ENCODE assay signal across 21 cellular contexts in the genomic region with DNA sequence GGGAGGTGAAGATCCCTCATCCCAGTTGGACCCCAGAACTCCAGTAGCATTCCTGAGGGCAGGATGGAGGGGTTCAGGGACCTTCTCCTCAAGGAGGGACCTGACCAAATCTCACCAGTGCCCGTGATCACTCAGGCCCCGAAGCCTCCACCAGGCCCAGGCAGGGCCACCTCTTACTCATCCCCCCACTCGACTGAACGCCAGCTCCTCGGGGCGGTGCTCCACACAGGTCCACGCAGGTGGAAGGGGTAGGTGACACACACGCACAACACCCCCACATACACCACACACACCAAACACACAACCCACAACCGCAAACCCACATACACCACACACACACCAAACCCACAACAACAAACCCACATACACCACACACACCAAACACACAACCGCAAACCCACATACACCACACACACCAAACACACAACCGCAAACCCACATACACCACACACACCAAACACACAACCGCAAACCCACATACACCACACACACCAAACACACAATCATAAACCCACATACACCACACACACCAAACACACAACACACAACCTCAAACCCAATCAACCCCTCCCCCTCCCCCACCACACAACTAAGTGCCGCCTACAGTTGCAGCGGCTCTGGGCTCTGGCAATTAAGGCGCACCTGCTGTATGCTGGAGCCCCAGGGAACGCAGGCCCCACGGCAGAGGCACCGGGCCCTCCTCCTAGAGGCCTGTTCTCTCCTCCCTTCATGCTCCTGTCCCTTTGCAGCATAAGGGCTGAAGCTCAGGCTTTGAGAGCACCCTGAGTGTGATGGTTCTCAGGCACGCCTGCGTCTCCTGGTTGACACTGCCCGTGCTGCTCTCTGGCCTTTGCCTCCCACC.
DNase-seq lines count a peak whose midpoint lies in the region; ATAC-seq and TF ChIP-seq lines count a peak whose summit lies in the region.
"Had no signal": no experiment of that assay in that cellular context is flagged by ENCODE, and none has a peak within 500 bp of the region (broad histone marks: within the 10 kb centered on the region; RNA-seq: fewer than 3 reads in every experiment).

No MANE protein-coding gene starts in this region.

- no peak overlapping the region for H3K4me3 Mint-ChIP-seq in activated CD8-positive, alpha-beta T cell treated with anti-CD3 and anti-CD28 coated beads, Interleukin-2, amount 10 ng/mL, durations not matched to agents 7 days and 5 days
- H3K4me3 Mint-ChIP-seq in activated CD8-positive, alpha-beta T cell treated with anti-CD3 and anti-CD28 coated beads for 36 hours, result no peak overlapping the region
- peak overlapping the region; percentile 1 to 44 for H3K4me3 Mint-ChIP-seq in effector memory CD8-positive, alpha-beta T cell
- H3K4me3 Mint-ChIP-seq in stimulated activated naive B cell treated with anti-CD40 and anti-IgM and Interleukin-4, amounts not matched to agents 10 μg/mL and 1 μg/mL and 100 μg/mL, for 72 hours, result no peak overlapping the region
- H3K4me3 Mint-ChIP-seq: CD14-positive monocyte had no signal

- no peaks in the 10 kb centered on the region for H3K79me2 ChIP-seq in MM.1S (ENCODE audit: low read length)

- H3K4me3 ChIP-seq in MM.1S (ENCODE audit: low read length), result no peak overlapping the region
- H3K4me3 ChIP-seq: GM12878, SJCRH30 had no signal

- H3K9me3 ChIP-seq in MM.1S (replicated peaks; ENCODE audit: insufficient read depth, low read length), result no peaks in the 10 kb centered on the region
- H3K9me3 ChIP-seq: Caco-2, SJCRH30 had no signal

- CTCF ChIA-PET in activated CD8-positive, alpha-beta T cell treated with anti-CD3 and anti-CD28 coated beads, Interleukin-2, amount 10 ng/mL, durations not matched to agents 7 days and 5 days (lab: Charles Lee), result no interaction called here
- CTCF ChIA-PET in activated CD8-positive, alpha-beta T cell treated with anti-CD3 and anti-CD28 coated beads for 36 hours (lab: Charles Lee), result no interaction called here

- peaks cover 32% of the 10 kb centered on the region for H3K4me1 ChIP-seq in MM.1S (ENCODE audit: low read length)
- H3K4me1 ChIP-seq: Caco-2, SJCRH30 had no signal

- H3K9ac ChIP-seq in MM.1S (ENCODE audit: low read length), result no peak overlapping the region

- peak overlapping the region; percentile 81; the same call in 1 of the 2 replicates for H3K27ac ChIP-seq in MM.1S (ENCODE audit: low read length)
- H3K27ac ChIP-seq: SJCRH30 had no signal

- H2AFZ ChIP-seq in MM.1S (ENCODE audit: low read length), result no peak overlapping the region

- H3K4me2 ChIP-seq in MM.1S (ENCODE audit: low read depth, low read length), result no peak overlapping the region

- ATAC-seq in activated CD8-positive, alpha-beta T cell treated with anti-CD3 and anti-CD28 coated beads, Interleukin-2, amount 10 ng/mL, durations not matched to agents 7 days and 5 days, result no peak
- no peak for ATAC-seq in activated CD8-positive, alpha-beta T cell treated with anti-CD3 and anti-CD28 coated beads for 36 hours
- peak; percentile 51 for ATAC-seq in effector memory CD8-positive, alpha-beta T cell (replicated peaks)
- ATAC-seq in stimulated activated naive B cell treated with anti-CD40 and anti-IgM and Interleukin-4, amounts not matched to agents 10 μg/mL and 1 μg/mL and 100 μg/mL, for 72 hours (replicated peaks), result no peak
- ATAC-seq in GM19395 (IDR thresholded peaks at IDR 0.05; ENCODE audit: unreplicated experiment), result no peak
- ATAC-seq: GM12878 had no signal

- intact Hi-C loops in activated CD8-positive, alpha-beta T cell treated with anti-CD3 and anti-CD28 coated beads for 36 hours (cut with micrococcal nuclease), result no loop called here

- peaks cover 70% of the 10 kb centered on the region for H3K27me3 Mint-ChIP-seq in activated CD8-positive, alpha-beta T cell treated with anti-CD3 and anti-CD28 coated beads, Interleukin-2, amount 10 ng/mL, durations not matched to agents 7 days and 5 days (ENCODE audit: low read depth)
- peaks cover 34% of the 10 kb centered on the region for H3K27me3 Mint-ChIP-seq in activated CD8-positive, alpha-beta T cell treated with anti-CD3 and anti-CD28 coated beads for 36 hours
- peaks cover 27 to 65% of the 10 kb centered on the region in 2 donors for H3K27me3 Mint-ChIP-seq in effector memory CD8-positive, alpha-beta T cell
- peaks cover 33 to 46% of the 10 kb centered on the region in 2 donors for H3K27me3 Mint-ChIP-seq in stimulated activated naive B cell treated with anti-CD40 and anti-IgM and Interleukin-4, amounts not matched to agents 10 μg/mL and 1 μg/mL and 100 μg/mL, for 72 hours

- peaks cover 11% of the 10 kb centered on the region; the same call in 1 of the 2 replicates for H3F3A ChIP-seq in MM.1S (ENCODE audit: insufficient read depth, low read length)

- no peak for TF ChIP-seq CTCF in activated CD8-positive, alpha-beta T cell treated with anti-CD3 and anti-CD28 coated beads for 36 hours (IDR thresholded peaks at IDR 0.05)
- TF ChIP-seq CTCF in MM.1S (IDR thresholded peaks at IDR 0.05; ENCODE audit: low read length), result no peak

- no peaks in the 10 kb centered on the region for H3K36me3 Mint-ChIP-seq in activated CD8-positive, alpha-beta T cell treated with anti-CD3 and anti-CD28 coated beads, Interleukin-2, amount 10 ng/mL, durations not matched to agents 7 days and 5 days (ENCODE audit: low read depth)
- H3K36me3 Mint-ChIP-seq in activated CD8-positive, alpha-beta T cell treated with anti-CD3 and anti-CD28 coated beads for 36 hours (ENCODE audit: low read depth), result no peaks in the 10 kb centered on the region
- peaks cover 19% of the 10 kb centered on the region for H3K36me3 Mint-ChIP-seq in effector memory CD8-positive, alpha-beta T cell (ENCODE audit: insufficient read depth)
- H3K36me3 Mint-ChIP-seq in stimulated activated naive B cell treated with anti-CD40 and anti-IgM and Interleukin-4, amounts not matched to agents 10 μg/mL and 1 μg/mL and 100 μg/mL, for 72 hours, result no peaks in the 10 kb centered on the region
- H3K36me3 Mint-ChIP-seq: CD14-positive monocyte had no signal

- POLR2A ChIA-PET in activated CD8-positive, alpha-beta T cell treated with anti-CD3 and anti-CD28 coated beads, Interleukin-2, amount 10 ng/mL, durations not matched to agents 7 days and 5 days (lab: Charles Lee), result no interaction called here
- POLR2A ChIA-PET in activated CD8-positive, alpha-beta T cell treated with anti-CD3 and anti-CD28 coated beads for 36 hours (lab: Charles Lee), result no interaction called here

- H3K27me3 ChIP-seq in MM.1S (replicated peaks; ENCODE audit: insufficient read depth, low read length), result peaks cover 20% of the 10 kb centered on the region; the same call in 1 of the 2 replicates

- H3K9me3 Mint-ChIP-seq in activated CD8-positive, alpha-beta T cell treated with anti-CD3 and anti-CD28 coated beads, Interleukin-2, amount 10 ng/mL, durations not matched to agents 7 days and 5 days (ENCODE audit: insufficient read depth), result no peaks in the 10 kb centered on the region
- H3K9me3 Mint-ChIP-seq in activated CD8-positive, alpha-beta T cell treated with anti-CD3 and anti-CD28 coated beads for 36 hours, result no peaks in the 10 kb centered on the region
- H3K9me3 Mint-ChIP-seq in effector memory CD8-positive, alpha-beta T cell, result no peaks in the 10 kb centered on the region
- no peaks in the 10 kb centered on the region for H3K9me3 Mint-ChIP-seq in stimulated activated naive B cell treated with anti-CD40 and anti-IgM and Interleukin-4, amounts not matched to agents 10 μg/mL and 1 μg/mL and 100 μg/mL, for 72 hours

- peaks cover 31% of the 10 kb centered on the region for H3K4me1 Mint-ChIP-seq in activated CD8-positive, alpha-beta T cell treated with anti-CD3 and anti-CD28 coated beads, Interleukin-2, amount 10 ng/mL, durations not matched to agents 7 days and 5 days (ENCODE audit: low read depth)
- H3K4me1 Mint-ChIP-seq in activated CD8-positive, alpha-beta T cell treated with anti-CD3 and anti-CD28 coated beads for 36 hours (ENCODE audit: low read depth), result peaks cover 16% of the 10 kb centered on the region
- H3K4me1 Mint-ChIP-seq in effector memory CD8-positive, alpha-beta T cell (ENCODE audit: low read depth in 2 of 2), result peaks cover 40 to 42% of the 10 kb centered on the region in 2 donors
- H3K4me1 Mint-ChIP-seq in stimulated activated naive B cell treated with anti-CD40 and anti-IgM and Interleukin-4, amounts not matched to agents 10 μg/mL and 1 μg/mL and 100 μg/mL, for 72 hours, result peaks cover 48 to 71% of the 10 kb centered on the region in 2 donors

- no peaks in the 10 kb centered on the region for H3K9me2 ChIP-seq in MM.1S (replicated peaks; ENCODE audit: insufficient read depth, low read length)

- H3K36me3 ChIP-seq in MM.1S (replicated peaks; ENCODE audit: insufficient read depth, low read length), result no peaks in the 10 kb centered on the region
- H3K36me3 ChIP-seq: SJCRH30 had no signal

- H3K27ac Mint-ChIP-seq in activated CD8-positive, alpha-beta T cell treated with anti-CD3 and anti-CD28 coated beads, Interleukin-2, amount 10 ng/mL, durations not matched to agents 7 days and 5 days, result peak overlapping the region; percentile 63
- no peak overlapping the region for H3K27ac Mint-ChIP-seq in activated CD8-positive, alpha-beta T cell treated with anti-CD3 and anti-CD28 coated beads for 36 hours
- peak overlapping the region; percentile 82 to 86 for H3K27ac Mint-ChIP-seq in effector memory CD8-positive, alpha-beta T cell
- peak overlapping the region; percentile 81 for H3K27ac Mint-ChIP-seq in stimulated activated naive B cell treated with anti-CD40 and anti-IgM and Interleukin-4, amounts not matched to agents 10 μg/mL and 1 μg/mL and 100 μg/mL, for 72 hours

- DNase-seq in activated CD8-positive, alpha-beta T cell treated with anti-CD3 and anti-CD28 coated beads, Interleukin-2, amount 10 ng/mL, durations not matched to agents 7 days and 5 days, result no peak
- no peak for DNase-seq in activated CD8-positive, alpha-beta T cell treated with anti-CD3 and anti-CD28 coated beads for 36 hours
- DNase-seq in MM.1S, result no peak
- no peak for DNase-seq in effector memory CD8-positive, alpha-beta T cell
- no peak for DNase-seq in stimulated activated naive B cell treated with anti-CD40 and anti-IgM and Interleukin-4, amounts not matched to agents 10 μg/mL and 1 μg/mL and 100 μg/mL, for 72 hours
- DNase-seq in COR-L47 (lab: John Stamatoyannopoulos, UW), result no peak
- no peak for DNase-seq in mesenteric fat pad (ENCODE audit: low spot score)
- DNase-seq: 8988T, Caco-2, DMS153, EL, KG1, MV-4-11, NCI-H187 treated with DMSO at 0.1 percent for 48 hours, NCI-H226, NCI-H524, NCI-H82, SJCRH30 had no signal

- H4K20me1 ChIP-seq in MM.1S (ENCODE audit: insufficient read depth, low read length), result no peaks in the 10 kb centered on the region

Comparison
In these comparisons a context has a peak if more than half of its experiments do, and no peak if none do; other contexts are left out.
1. H3K4me3 Mint-ChIP-seq: peak in effector memory CD8-positive, alpha-beta T cell (2 of 2); none in activated CD8-positive, alpha-beta T cell treated with anti-CD3 and anti-CD28 coated beads, Interleukin-2, amount 10 ng/mL, durations not matched to agents 7 days and 5 days (single experiment), activated CD8-positive, alpha-beta T cell treated with anti-CD3 and anti-CD28 coated beads for 36 hours (single experiment) and stimulated activated naive B cell treated with anti-CD40 and anti-IgM and Interleukin-4, amounts not matched to agents 10 μg/mL and 1 μg/mL and 100 μg/mL, for 72 hours (0 of 2).